Comparison of ENCODE assay signal across 8 cellular contexts in genomic region chr4:169791527-169792156, GRCh38. TPM values are rescaled to one million over a fixed set of nuclear protein-coding genes. Genes with fewer than 3 reads are reported as not detected.
A peak's percentile ranks its signal among the peaks of the same experiment; 100 is the strongest.
DNase-seq lines count a peak whose midpoint lies in the region; ATAC-seq and TF ChIP-seq lines count a peak whose summit lies in the region.

No MANE protein-coding gene starts in this region.

- peak; percentile 89 for DNase-seq in ELF-1 (ENCODE audit: low read depth, low spot score)
- peak; percentile 63 for DNase-seq in M059J (ENCODE audit: low read depth)
- no peak for DNase-seq in chondrocyte (ENCODE audit: low spot score)
- peak; percentile 77 for DNase-seq in kidney tubule cell (ENCODE audit: low spot score)
- DNase-seq in stimulated activated CD8-positive, alpha-beta memory T cell treated with anti-CD3 and anti-CD28 coated beads, Interleukin-4, amount 100 ng/mL, for 48 hours = peak; percentile 41
- DNase-seq in GOT3 (lab: John Stamatoyannopoulos, UW) = no peak

- peaks cover 10% of the 10 kb centered on the region for H3K4me1 Mint-ChIP-seq in chondrocyte (ENCODE audit: low read depth)

- peak overlapping the region; percentile 59 for H3K4me3 Mint-ChIP-seq in chondrocyte (ENCODE audit: unreplicated experiment)

- peak; percentile 96 for ATAC-seq in SK-N-SH treated with all-trans-retinoic acid at 6 μM for 48 hours
- ATAC-seq in HG03378 (IDR thresholded peaks at IDR 0.05; ENCODE audit: unreplicated experiment) = no peak

- H3K9me3 Mint-ChIP-seq in chondrocyte (ENCODE audit: low read depth) = no peaks in the 10 kb centered on the region

- H3K27ac Mint-ChIP-seq in chondrocyte (ENCODE audit: unreplicated experiment) = no peak overlapping the region

- H3K27me3 Mint-ChIP-seq in chondrocyte (ENCODE audit: low read depth) = peaks cover 43% of the 10 kb centered on the region

- peak; percentile 85 for TF ChIP-seq CTCF in chondrocyte (IDR thresholded peaks at IDR 0.05)

- no peaks in the 10 kb centered on the region for H3K36me3 Mint-ChIP-seq in chondrocyte (ENCODE audit: low read depth)

TF ChIP-seq in SK-N-SH treated with all-trans-retinoic acid at 6 μM for 48 hours, 23 proteins besides CTCF, POLR2A, EP300 and RAD21:
- TF ChIP-seq ZNF565 (CRISPR knock-in tag; conservative IDR thresholded peaks at IDR 0.05; ENCODE audit: low read depth) (no peak), POU6F1 (CRISPR knock-in tag; IDR thresholded peaks at IDR 0.05; ENCODE audit: borderline replicate concordance, low read depth) (no peak), ARNTL (CRISPR knock-in tag; IDR thresholded peaks at IDR 0.05; ENCODE audit: borderline replicate concordance, low read depth) (no peak), ZFP30 (CRISPR knock-in tag; IDR thresholded peaks at IDR 0.05) (no peak), ZNF8 (CRISPR knock-in tag; IDR thresholded peaks at IDR 0.05) (no peak), CREB5 (CRISPR knock-in tag; IDR thresholded peaks at IDR 0.05; ENCODE audit: low read depth) (no peak), PPARA (CRISPR knock-in tag; IDR thresholded peaks at IDR 0.05; ENCODE audit: borderline replicate concordance) (no peak), TSHZ2 (CRISPR knock-in tag; IDR thresholded peaks at IDR 0.05) (no peak), ZC3H10 (CRISPR knock-in tag; IDR thresholded peaks at IDR 0.05) (no peak), ISL1 (CRISPR knock-in tag; IDR thresholded peaks at IDR 0.05) (no peak), ZFP3 (CRISPR knock-in tag; IDR thresholded peaks at IDR 0.05) (no peak), ZNF70 (CRISPR knock-in tag; IDR thresholded peaks at IDR 0.05) (no peak), CSDC2 (CRISPR knock-in tag; IDR thresholded peaks at IDR 0.05) (no peak), OSR1 (CRISPR knock-in tag; IDR thresholded peaks at IDR 0.05) (no peak), BACH2 (CRISPR knock-in tag; IDR thresholded peaks at IDR 0.05; ENCODE audit: borderline replicate concordance) (no peak), CSRNP3 (CRISPR knock-in tag; IDR thresholded peaks at IDR 0.05) (no peak), ESRRG (CRISPR knock-in tag; IDR thresholded peaks at IDR 0.05) (no peak)

RNA-seq across cellular contexts. Expression of gene HPF1, which starts 33.9 kb away (rescaled TPM):
- total RNA-seq in M059J (2014; rRNA removed; shearing (Covaris generic)) = 24.6 and 52.0 TPM in 2 replicates
- total RNA-seq in chondrocyte = 18.5 to 24.9 TPM (median 20.2 TPM) in 3 replicates

Comparison
In these comparisons a context has a peak if more than half of its experiments do, and no peak if none do; other contexts are left out.
1. DNase-seq: peak in ELF-1 (single experiment), M059J (single experiment), kidney tubule cell (single experiment) and stimulated activated CD8-positive, alpha-beta memory T cell treated with anti-CD3 and anti-CD28 coated beads, Interleukin-4, amount 100 ng/mL, for 48 hours (single experiment); none in chondrocyte (single experiment) and GOT3 (single experiment).